In the genomic region with DNA sequence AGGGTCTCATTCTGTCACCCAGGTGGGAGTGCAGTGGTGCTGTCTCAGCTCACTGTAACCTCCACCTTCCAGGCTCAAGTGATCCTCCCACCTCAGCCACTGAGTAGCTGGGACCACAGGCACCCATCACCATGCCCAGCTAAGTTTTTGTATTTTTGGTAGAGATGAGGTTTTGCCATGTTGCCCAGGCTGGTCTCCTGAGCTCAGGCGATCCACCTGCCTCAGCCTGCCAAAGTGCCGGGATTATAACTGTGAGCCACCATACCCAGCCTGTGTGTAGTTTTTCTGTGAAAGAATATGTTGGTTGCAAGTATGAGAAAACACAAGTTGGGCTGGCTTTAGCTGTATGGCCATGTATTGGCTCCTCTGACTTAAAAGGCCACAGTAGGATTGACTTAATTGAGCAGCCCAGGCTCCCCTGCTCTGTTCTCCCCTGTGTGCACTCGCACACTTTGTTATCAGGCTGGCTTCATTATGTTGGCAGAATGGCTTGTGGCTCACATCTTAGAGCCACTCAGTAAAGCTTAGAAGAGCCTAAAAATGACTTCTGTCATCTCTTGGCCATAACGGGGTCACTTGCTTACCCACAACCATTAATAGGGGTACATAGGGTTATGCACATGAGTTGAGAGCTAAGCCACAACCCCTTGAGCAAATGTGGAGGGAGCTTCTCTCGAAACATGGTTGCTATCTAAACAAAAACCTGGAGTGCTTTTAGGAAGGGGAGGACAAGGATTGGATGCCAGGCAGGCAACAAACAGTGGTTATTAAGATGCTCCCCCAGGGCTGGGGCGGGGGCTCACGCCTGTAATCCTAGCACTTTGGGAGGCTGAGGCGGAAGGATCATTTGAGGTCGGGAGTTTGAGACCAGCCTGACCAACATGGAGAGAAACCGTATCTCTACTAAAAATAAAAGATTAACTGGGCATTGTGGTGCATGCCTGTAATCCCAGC, we compare ENCODE assay signal across 14 cellular contexts. TPM values are rescaled to one million over a fixed set of nuclear protein-coding genes. Genes with fewer than 3 reads are reported as not detected.
DNase-seq lines count a peak whose midpoint lies in the region; ATAC-seq and TF ChIP-seq lines count a peak whose summit lies in the region.
"Had no signal": no experiment of that assay in that cellular context is flagged by ENCODE, and none has a peak within 500 bp of the region (broad histone marks: within the 10 kb centered on the region; RNA-seq: fewer than 3 reads in every experiment).

No MANE protein-coding gene starts in this region.

- peak overlapping the region; percentile 71 to 86 (median 81) for H3K4me3 Mint-ChIP-seq in CD8-positive, alpha-beta memory T cell
- H3K4me3 Mint-ChIP-seq in osteocyte (ENCODE audit: unreplicated experiment) = no peak overlapping the region

- peaks cover 89% of the 10 kb centered on the region for H3K4me1 ChIP-seq in CD8-positive, alpha-beta memory T cell (ENCODE audit: insufficient read depth, low read length)
- peaks cover 88% of the 10 kb centered on the region for H3K4me1 ChIP-seq in PC-9 (replicated peaks; ENCODE audit: insufficient read depth)
- peaks cover 10% of the 10 kb centered on the region for H3K4me1 ChIP-seq in ectodermal cell (ENCODE audit: control insufficient read depth, insufficient read depth, low read length)

- 92 to 95% methylated on average over 10 of the region's 10 CpGs for WGBS in ectodermal cell, 2 experiments

- no peak for ATAC-seq in GM21515 (IDR thresholded peaks at IDR 0.05; ENCODE audit: unreplicated experiment)
- ATAC-seq in HG03108 (IDR thresholded peaks at IDR 0.05; ENCODE audit: unreplicated experiment) = no peak

- no peak overlapping the region for H2AFZ ChIP-seq in PC-9

- H3K4me2 ChIP-seq in PC-9 = peak overlapping the region; percentile 99

- H3K9me3 ChIP-seq in CD8-positive, alpha-beta memory T cell (ENCODE audit: low read length) = no peaks in the 10 kb centered on the region
- H3K9me3 ChIP-seq in PC-9 (ENCODE audit: insufficient read depth, low read depth) (no peaks in the 10 kb centered on the region), ectodermal cell (ENCODE audit: control insufficient read depth, low read length) (no peaks in the 10 kb centered on the region)
- H3K9me3 ChIP-seq: mucosa of descending colon had no signal

- peaks cover 99% of the 10 kb centered on the region for H4K20me1 ChIP-seq in PC-9 (ENCODE audit: insufficient read depth)

- DNase-seq in CD8-positive, alpha-beta memory T cell = no peak
- no peak for DNase-seq in PC-9
- no peak for DNase-seq in osteocyte (ENCODE audit: extremely low spot score, unreplicated experiment)
- DNase-seq in H7 = no peak
- no peak for DNase-seq in glomerular visceral epithelial cell (ENCODE audit: extremely low spot score)
- DNase-seq: activated CD4-positive, alpha-beta T cell treated with anti-CD3 and anti-CD28 coated beads for 1 hour; caudate nucleus; mucosa of descending colon; NCI-H1436; stimulated activated CD4-positive, alpha-beta T cell treated with anti-CD3 and anti-CD28 coated beads, Interleukin-4, amount 100 ng/mL, for 24 hours had no signal

- peaks cover 72% of the 10 kb centered on the region for H3F3A ChIP-seq in PC-9 (ENCODE audit: insufficient read depth, low read depth)

- H3K9me3 Mint-ChIP-seq in CD8-positive, alpha-beta memory T cell = peaks cover 0 to 2% (median 0%) of the 10 kb centered on the region in 5 donors
- H3K9me3 Mint-ChIP-seq in osteocyte (ENCODE audit: unreplicated experiment) = no peaks in the 10 kb centered on the region

- no peaks in the 10 kb centered on the region for H3K27me3 ChIP-seq in CD8-positive, alpha-beta memory T cell (ENCODE audit: insufficient read depth, low read length, poor library complexity, severe bottlenecking)
- H3K27me3 ChIP-seq in PC-9 (ENCODE audit: insufficient read depth, low read depth) (no peaks in the 10 kb centered on the region), ectodermal cell (ENCODE audit: control insufficient read depth, insufficient read depth, low read length, poor library complexity, severe bottlenecking) (no peaks in the 10 kb centered on the region), H7 (ENCODE audit: control insufficient read depth, insufficient read depth, low read length) (no peaks in the 10 kb centered on the region)

- POLR2A ChIA-PET in CD8-positive, alpha-beta memory T cell (lab: Charles Lee) = interaction anchor here (0.5 kb wide), 1 partner anchor 70 kb away, joined by 3 read pairs; no protein-coding TSS in a partner anchor
- POLR2A ChIA-PET in PC-9 (lab: Charles Lee; ENCODE audit: unreplicated experiment) = interaction anchor here (0.5 to 0.7 kb wide), 4 partner anchors 15 to 229 kb away, joined by 3 to 5 read pairs (median 4); no protein-coding TSS in a partner anchor

- TF ChIP-seq CTCF in PC-9 (conservative IDR thresholded peaks at IDR 0.05) (no peak), osteocyte (IDR thresholded peaks at IDR 0.05) (no peak)

- H3K36me3 ChIP-seq in CD8-positive, alpha-beta memory T cell (ENCODE audit: insufficient read depth, low read length) = peaks cover 20% of the 10 kb centered on the region
- peaks cover 74% of the 10 kb centered on the region for H3K36me3 ChIP-seq in PC-9 (ENCODE audit: low read depth)
- peaks cover 4% of the 10 kb centered on the region for H3K36me3 ChIP-seq in ectodermal cell (ENCODE audit: control insufficient read depth, insufficient read depth, low read length)
- H3K36me3 ChIP-seq in H7 (replicated peaks; ENCODE audit: control insufficient read depth, insufficient read depth, low read length) = peaks cover 11% of the 10 kb centered on the region

- intact Hi-C loops in PC-9 (cut with micrococcal nuclease; ENCODE audit: unreplicated experiment) = loop anchor here (10.0 kb wide), 1 partner anchor 223 kb away; no protein-coding TSS in a partner anchor

- peaks cover 90 to 96% (median 91%) of the 10 kb centered on the region in 3 donors for H3K4me1 Mint-ChIP-seq in CD8-positive, alpha-beta memory T cell
- peaks cover 82% of the 10 kb centered on the region for H3K4me1 Mint-ChIP-seq in osteocyte (ENCODE audit: unreplicated experiment)

- H3K79me2 ChIP-seq in PC-9 (ENCODE audit: low read depth) = peaks cover 100% of the 10 kb centered on the region

- peaks cover 0 to 4% of the 10 kb centered on the region in 2 donors for H3K27me3 Mint-ChIP-seq in CD8-positive, alpha-beta memory T cell
- no peaks in the 10 kb centered on the region for H3K27me3 Mint-ChIP-seq in osteocyte (ENCODE audit: unreplicated experiment)

- CTCF ChIA-PET in CD8-positive, alpha-beta memory T cell (lab: Charles Lee) = interaction anchor here (0.9 to 3.6 kb wide), 4 partner anchors 39 to 89 kb away, joined by 3 to 14 read pairs (median 6); no protein-coding TSS in a partner anchor
- CTCF ChIA-PET in PC-9 (lab: Charles Lee) = interaction anchor here (1.6 kb wide), 1 partner anchor 89 kb away, joined by 4 read pairs; no protein-coding TSS in a partner anchor

- no peaks in the 10 kb centered on the region for H3K9me2 ChIP-seq in PC-9 (ENCODE audit: insufficient read depth)

- H3K27ac ChIP-seq in CD8-positive, alpha-beta memory T cell (ENCODE audit: low read depth, low read length) = no peak overlapping the region
- peak overlapping the region; percentile 25 for H3K27ac ChIP-seq in PC-9
- H3K27ac ChIP-seq in ectodermal cell (ENCODE audit: insufficient read depth, low read depth, low read length, poor library complexity, severe bottlenecking) = peak overlapping the region; percentile 6
- H3K27ac ChIP-seq: HL-60 had no signal

- BruUV-seq in PC-9 (replicated peaks; lab: Mats Ljungman, UMichigan) = no TSS peak

- no peak overlapping the region for H3K4me3 ChIP-seq in CD8-positive, alpha-beta memory T cell (ENCODE audit: low read length)
- H3K4me3 ChIP-seq in PC-9 (no peak overlapping the region), ectodermal cell (ENCODE audit: insufficient read depth, low read depth, low read length) (no peak overlapping the region), H7 (ENCODE audit: insufficient read depth, low read depth, low read length) (no peak overlapping the region)
- H3K4me3 ChIP-seq: mucosa of descending colon had no signal

- peak overlapping the region; percentile 38 to 90 (median 79) for H3K27ac Mint-ChIP-seq in CD8-positive, alpha-beta memory T cell
- H3K27ac Mint-ChIP-seq in osteocyte (ENCODE audit: unreplicated experiment) = peak overlapping the region; percentile 47

- peaks cover 21 to 90% (median 38%) of the 10 kb centered on the region in 3 donors for H3K36me3 Mint-ChIP-seq in CD8-positive, alpha-beta memory T cell
- peaks cover 37% of the 10 kb centered on the region for H3K36me3 Mint-ChIP-seq in osteocyte (ENCODE audit: unreplicated experiment)

RNA-seq across cellular contexts. Expression of gene HAPSTR1, which starts 6.1 kb away (rescaled TPM):
- total RNA-seq in CD8-positive, alpha-beta memory T cell = 10 to 100 TPM; 60.4 to 61.2 TPM
- 21.3 TPM for polyA plus RNA-seq in CD8-positive, alpha-beta memory T cell
- 61.1 and 82.8 TPM in 2 replicates for total RNA-seq in PC-9 (2021)
- 54.5 TPM for polyA plus RNA-seq in ectodermal cell (2013, experiment 1 of 4)
- polyA plus RNA-seq in ectodermal cell (2013, experiment 2 of 4) = 63.8 TPM
- polyA plus RNA-seq in ectodermal cell (2013, experiment 3 of 4) = 32.6 TPM
- 37.2 TPM for polyA plus RNA-seq in ectodermal cell (2013, experiment 4 of 4)
- 73.4 and 80.2 TPM in 2 replicates for total RNA-seq in osteocyte
- 40.3 and 44.0 TPM in 2 replicates for total RNA-seq in H7 (2014; rRNA removed; shearing (Covaris generic))
